Comparison of ENCODE assay signal across 15 cellular contexts in genomic region chr16:19153876-19154275, GRCh38. TPM values are rescaled to one million over a fixed set of nuclear protein-coding genes. Genes with fewer than 3 reads are reported as not detected.
DNase-seq lines count a peak whose midpoint lies in the region; ATAC-seq, FAIRE-seq and TF ChIP-seq lines count a peak whose summit lies in the region.
"Had no signal": no experiment of that assay in that cellular context is flagged by ENCODE, and none has a peak within 500 bp of the region (broad histone marks: within the 10 kb centered on the region; RNA-seq: fewer than 3 reads in every experiment).

No MANE protein-coding gene starts in this region.

- no peak overlapping the region for H3K27ac Mint-ChIP-seq in stimulated activated naive CD8-positive, alpha-beta T cell treated with anti-CD3 and anti-CD28 coated beads, Interleukin-15, amount 100 ng/mL, for 72 hours
- H3K27ac Mint-ChIP-seq: immature natural killer cell had no signal

- no peaks in the 10 kb centered on the region for H3K79me2 ChIP-seq in OCI-LY7 (ENCODE audit: insufficient read depth, low read depth, low read length)

- no peaks in the 10 kb centered on the region for H3K4me1 Mint-ChIP-seq in stimulated activated naive CD8-positive, alpha-beta T cell treated with anti-CD3 and anti-CD28 coated beads, Interleukin-15, amount 100 ng/mL, for 72 hours
- H3K4me1 Mint-ChIP-seq: immature natural killer cell had no signal

- no peaks in the 10 kb centered on the region for H3K36me3 ChIP-seq in HEK293 (ENCODE audit: control insufficient read depth in 2 of 2, insufficient read depth in 1 of 2, low read length in 2 of 2)
- H3K36me3 ChIP-seq in OCI-LY7 (ENCODE audit: insufficient read depth, low read length) = no peaks in the 10 kb centered on the region
- H3K36me3 ChIP-seq: adrenal gland, pancreas, upper lobe of left lung had no signal

- peak overlapping the region; percentile 96 for H2AFZ ChIP-seq in OCI-LY7 (ENCODE audit: low read length)

- H3K9me2 ChIP-seq in OCI-LY7 (ENCODE audit: insufficient read depth, low read length) = no peaks in the 10 kb centered on the region

- H3K27me3 Mint-ChIP-seq in stimulated activated naive CD8-positive, alpha-beta T cell treated with anti-CD3 and anti-CD28 coated beads, Interleukin-15, amount 100 ng/mL, for 72 hours = peaks cover 28% of the 10 kb centered on the region

- intact Hi-C loops in OCI-LY7 (cut with micrococcal nuclease; ENCODE audit: unreplicated experiment) = no loop called here

- no TSS peak for BruUV-seq in OCI-LY7 (replicated peaks; lab: Mats Ljungman, UMichigan)

- DNase-seq in DMS 273 (lab: John Stamatoyannopoulos, UW; ENCODE audit: unreplicated experiment) (peak; percentile 66), DMS 273 treated with DMSO at 0.1 percent for 48 hours (lab: John Stamatoyannopoulos, UW) (no peak), OCI-LY7 (ENCODE audit: low spot score) (peak; percentile 54), erythroblast (lab: John Stamatoyannopoulos, UW) (peak; percentile 13 to 30), D721Med (ENCODE audit: insufficient read length, low spot score) (no peak)
- DNase-seq in stimulated activated naive CD8-positive, alpha-beta T cell treated with anti-CD3 and anti-CD28 coated beads, Interleukin-15, amount 100 ng/mL, for 72 hours = no peak
- DNase-seq: adrenal gland, immature natural killer cell, NCI-H1694 treated with DMSO at 0.1 percent for 48 hours, pancreas, upper lobe of left lung had no signal

- H4K20me1 ChIP-seq in OCI-LY7 (ENCODE audit: insufficient read depth, low read length) = no peaks in the 10 kb centered on the region

- H3K9me3 Mint-ChIP-seq in stimulated activated naive CD8-positive, alpha-beta T cell treated with anti-CD3 and anti-CD28 coated beads, Interleukin-15, amount 100 ng/mL, for 72 hours = peaks cover 7 to 9% of the 10 kb centered on the region in 2 donors
- H3K9me3 Mint-ChIP-seq: immature natural killer cell had no signal

- H3K4me1 ChIP-seq in HEK293 (ENCODE audit: control insufficient read depth, insufficient read depth, low read length) = no peaks in the 10 kb centered on the region
- H3K4me1 ChIP-seq in OCI-LY7 (ENCODE audit: insufficient read depth, low read length, poor library complexity, severe bottlenecking) = no peaks in the 10 kb centered on the region
- H3K4me1 ChIP-seq: adrenal gland, pancreas, upper lobe of left lung had no signal

- no peak for TF ChIP-seq CTCF in HEK293 (tag by site-specific recombination; IDR thresholded peaks at IDR 0.05)
- no peak for TF ChIP-seq CTCF in OCI-LY7 (conservative IDR thresholded peaks at IDR 0.05; ENCODE audit: low read length)
- no peak for TF ChIP-seq CTCF in D721Med (IDR thresholded peaks at IDR 0.05; ENCODE audit: insufficient read depth, missing control alignments)

- H3K4me3 Mint-ChIP-seq in stimulated activated naive CD8-positive, alpha-beta T cell treated with anti-CD3 and anti-CD28 coated beads, Interleukin-15, amount 100 ng/mL, for 72 hours = no peak overlapping the region
- H3K4me3 Mint-ChIP-seq: immature natural killer cell had no signal

- no peak overlapping the region for H3K27ac ChIP-seq in HEK293 (ENCODE audit: extremely low read depth, low read depth, low read length)
- no peak overlapping the region for H3K27ac ChIP-seq in OCI-LY7 (ENCODE audit: low read depth, low read length, poor library complexity, severe bottlenecking)
- H3K27ac ChIP-seq: 22Rv1, adrenal gland, pancreas, upper lobe of left lung had no signal

- ATAC-seq in stimulated activated naive CD8-positive, alpha-beta T cell treated with anti-CD3 and anti-CD28 coated beads, Interleukin-15, amount 100 ng/mL, for 72 hours = no peak
- no peak for ATAC-seq in HG03196 (IDR thresholded peaks at IDR 0.05; ENCODE audit: unreplicated experiment)
- ATAC-seq: pancreas had no signal

- no peak for TF ChIP-seq POLR2A in erythroblast (IDR thresholded peaks at IDR 0.05; ENCODE audit: low read length)

- H3K9me3 ChIP-seq in HEK293 (ENCODE audit: control insufficient read depth, insufficient read depth, low read depth, low read length) = no peaks in the 10 kb centered on the region
- peaks cover 14% of the 10 kb centered on the region; the same call in 1 of the 2 replicates for H3K9me3 ChIP-seq in OCI-LY7 (ENCODE audit: low read length)
- H3K9me3 ChIP-seq: adrenal gland, pancreas had no signal

- FAIRE-seq in D721Med (lab: Jason Lieb, UNC) = no peak
- FAIRE-seq: GM12892, pancreas had no signal

- POLR2A ChIA-PET in HEK293 (lab: Yijun Ruan, JAX) (no interaction called here), OCI-LY7 (lab: Charles Lee) (interaction anchor here (0.6 kb wide), 1 partner anchor 1970 kb away, joined by 3 read pairs; no protein-coding TSS in a partner anchor)

- H3K4me3 ChIP-seq in HEK293 (ENCODE audit: low read depth, low read length) (no peak overlapping the region), OCI-LY7 (ENCODE audit: low read depth, low read length, poor library complexity, severe bottlenecking) (no peak overlapping the region)
- H3K4me3 ChIP-seq: adrenal gland, pancreas, upper lobe of left lung had no signal

- H3K4me2 ChIP-seq in OCI-LY7 (ENCODE audit: low read length) = peak overlapping the region; percentile 48

- CTCF ChIA-PET in HEK293 (lab: Yijun Ruan, JAX) = no interaction called here
- CTCF ChIA-PET in OCI-LY7 (lab: Charles Lee; ENCODE audit: unreplicated experiment) = no interaction called here

TF ChIP-seq in HEK293, 187 proteins besides CTCF, POLR2A, EP300 and RAD21 (continues in another document):
- TF ChIP-seq SP7 (tag by site-specific recombination; IDR thresholded peaks at IDR 0.05) (no peak), ZNF266 (tag by site-specific recombination; IDR thresholded peaks at IDR 0.05; ENCODE audit: low read depth) (no peak), ZNF623 (tag by site-specific recombination; IDR thresholded peaks at IDR 0.05) (no peak), ZNF391 (tag by site-specific recombination; IDR thresholded peaks at IDR 0.05; ENCODE audit: borderline replicate concordance, low read depth) (no peak), KLF17 (tag by site-specific recombination; IDR thresholded peaks at IDR 0.05) (no peak), ZNF10 (tag by site-specific recombination; IDR thresholded peaks at IDR 0.05) (no peak), ZNF76 (tag by site-specific recombination; IDR thresholded peaks at IDR 0.05; ENCODE audit: borderline replicate concordance, low read depth) (peak; percentile 47; the same call in 1 of the 2 replicates), ZNF544 (tag by site-specific recombination; IDR thresholded peaks at IDR 0.05) (no peak), ZBTB11 (tag by site-specific recombination; conservative IDR thresholded peaks at IDR 0.05; ENCODE audit: low read depth) (peak; percentile 98), ZNF654 (tag by site-specific recombination; IDR thresholded peaks at IDR 0.05; ENCODE audit: low read depth) (no peak), ZNF580 (tag by site-specific recombination; IDR thresholded peaks at IDR 0.05) (0 out of 2 replicates have a peak, but pooled peaks have one; percentile 38), ZNF248 (tag by site-specific recombination; IDR thresholded peaks at IDR 0.05) (no peak), ZNF423 (tag by site-specific recombination; IDR thresholded peaks at IDR 0.05) (no peak), ZNF362 (tag by site-specific recombination; IDR thresholded peaks at IDR 0.05) (no peak)

RNA-seq across cellular contexts. Expression of gene SYT17, which starts 14.2 kb away (rescaled TPM):
- 7.1 and 10.3 TPM in 2 replicates for total RNA-seq in OCI-LY7 (2014; rRNA removed; shearing (Covaris generic))
- total RNA-seq in OCI-LY7 (2022) = 6.0 and 6.2 TPM in 2 replicates

RNA-seq across cellular contexts. Expression of gene ITPRIPL2, which starts 40.1 kb away (rescaled TPM):
- total RNA-seq in OCI-LY7 (2014; rRNA removed; shearing (Covaris generic)) = 0.03 TPM in 1 of 2 replicates, not detected in the other
- total RNA-seq in OCI-LY7 (2022) = not detected in 2 replicates

Comparison
In these comparisons a context has a peak if more than half of its experiments do, and no peak if none do; other contexts are left out.
1. DNase-seq: peak in DMS 273 (single experiment), OCI-LY7 (single experiment) and erythroblast (2 of 2); none in DMS 273 treated with DMSO at 0.1 percent for 48 hours (single experiment), stimulated activated naive CD8-positive, alpha-beta T cell treated with anti-CD3 and anti-CD28 coated beads, Interleukin-15, amount 100 ng/mL, for 72 hours (0 of 2) and D721Med (single experiment).